Comparison of ENCODE assay signal across 10 cellular contexts in the genomic region with DNA sequence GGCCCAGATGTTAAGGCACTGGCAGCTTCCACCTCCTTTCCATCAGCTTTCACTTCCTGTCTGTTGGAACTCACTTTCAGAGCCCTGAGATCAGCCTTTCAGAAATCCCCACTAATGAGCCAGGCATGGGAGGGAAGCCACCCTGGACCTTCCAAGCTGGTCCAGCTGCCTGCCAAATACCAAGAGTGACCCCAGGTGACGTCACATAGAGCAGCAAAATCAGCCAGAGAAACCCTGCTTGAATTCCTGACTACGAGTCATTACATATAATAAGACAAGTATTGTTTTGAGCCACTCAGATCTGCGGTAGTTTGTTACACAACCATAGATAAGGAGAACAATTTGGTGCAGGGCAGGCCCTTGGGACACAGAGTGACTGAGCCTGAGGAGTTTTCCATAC.
DNase-seq lines count a peak whose midpoint lies in the region; ATAC-seq and TF ChIP-seq lines count a peak whose summit lies in the region.
"Had no signal": no experiment of that assay in that cellular context is flagged by ENCODE, and none has a peak within 500 bp of the region (broad histone marks: within the 10 kb centered on the region; RNA-seq: fewer than 3 reads in every experiment).

No MANE protein-coding gene starts in this region.

- H3K4me3 ChIP-seq in retinal pigment epithelial cell (ENCODE audit: low read length) (no peak overlapping the region), Peyer's patch (no peak overlapping the region), WERI-Rb-1 (ENCODE audit: low read depth, low read length) (no peak overlapping the region)

- DNase-seq in H4 (ENCODE audit: low spot score) (peak; percentile 89), RPMI7951 (ENCODE audit: low read depth) (peak; percentile 94), foreskin melanocyte (peak; percentile 75), retinal pigment epithelial cell (ENCODE audit: low read depth) (peak; percentile 98), Peyer's patch (no peak), COR-L47 (lab: John Stamatoyannopoulos, UW) (no peak), WERI-Rb-1 (no peak)
- DNase-seq: NCI-H774; stimulated activated CD4-positive, alpha-beta T cell treated with anti-CD3 and anti-CD28 coated beads, Interleukin-12 subunit alpha, Interleukin-12 subunit beta, amount 100 ng/mL, for 4 hours had no signal

- H3K9me3 ChIP-seq in Peyer's patch (no peaks in the 10 kb centered on the region), WERI-Rb-1 (ENCODE audit: severe bottlenecking) (no peaks in the 10 kb centered on the region)

- no peaks in the 10 kb centered on the region for H3K36me3 ChIP-seq in Peyer's patch
- no peaks in the 10 kb centered on the region for H3K36me3 ChIP-seq in WERI-Rb-1

- no peak for TF ChIP-seq POLR2A in Peyer's patch (IDR thresholded peaks at IDR 0.05)

- no peak for TF ChIP-seq CTCF in retinal pigment epithelial cell (conservative IDR thresholded peaks at IDR 0.05; ENCODE audit: low read depth, low read length)
- TF ChIP-seq CTCF in Peyer's patch (IDR thresholded peaks at IDR 0.05), result no peak
- TF ChIP-seq CTCF in WERI-Rb-1 (IDR thresholded peaks at IDR 0.05; ENCODE audit: low read depth, low read length), result no peak

- ATAC-seq in GM21737 (IDR thresholded peaks at IDR 0.05; ENCODE audit: unreplicated experiment), result no peak

- H3K27ac ChIP-seq in Peyer's patch (no peak overlapping the region), WERI-Rb-1 (no peak overlapping the region)

- no peaks in the 10 kb centered on the region for H3K4me1 ChIP-seq in Peyer's patch

- no peaks in the 10 kb centered on the region for H3K27me3 ChIP-seq in Peyer's patch
- no peaks in the 10 kb centered on the region for H3K27me3 ChIP-seq in WERI-Rb-1 (ENCODE audit: insufficient read depth, low read depth, severe bottlenecking)

Comparison
In these comparisons a context has a peak if more than half of its experiments do, and no peak if none do; other contexts are left out.
1. DNase-seq: peak in H4 (single experiment), RPMI7951 (single experiment), foreskin melanocyte (single experiment) and retinal pigment epithelial cell (single experiment); none in Peyer's patch (0 of 3), COR-L47 (single experiment) and WERI-Rb-1 (single experiment).